14 cellular contexts compared by ENCODE assay signal in the genomic region with DNA sequence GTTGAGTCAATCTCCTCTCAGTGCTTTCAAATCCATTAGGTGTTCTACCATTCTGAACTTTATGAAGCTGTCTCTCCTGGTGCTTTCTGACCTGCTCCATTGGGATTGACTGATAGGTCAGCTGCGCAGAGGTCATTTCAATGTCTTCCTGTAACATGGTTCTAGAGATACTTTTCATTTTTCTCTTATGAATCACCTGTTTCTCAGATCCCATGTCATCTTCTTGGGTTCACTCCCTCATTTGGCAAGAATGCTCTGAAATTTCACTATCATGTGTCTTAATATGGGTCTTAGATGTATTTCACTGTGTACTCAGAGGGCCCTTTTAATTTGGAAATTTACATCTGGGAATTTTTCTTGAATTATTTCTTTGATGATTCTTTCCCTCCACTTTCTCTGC. TPM values are rescaled to one million over a fixed set of nuclear protein-coding genes. Genes with fewer than 3 reads are reported as not detected.
A peak's percentile ranks its signal among the peaks of the same experiment; 100 is the strongest.
DNase-seq lines count a peak whose midpoint lies in the region; FAIRE-seq and TF ChIP-seq lines count a peak whose summit lies in the region.
"Had no signal": no experiment of that assay in that cellular context is flagged by ENCODE, and none has a peak within 500 bp of the region (broad histone marks: within the 10 kb centered on the region; RNA-seq: fewer than 3 reads in every experiment).

No MANE protein-coding gene starts in this region.

- intact Hi-C loops in vagina (cut with DNase I): no loop called here

- in situ Hi-C loops in brain microvascular endothelial cell (cut with HindIII; ENCODE audit: low pct_ligation_motif_present, low sequenced_read_pairs): no loop called here

- peaks cover 7% of the 10 kb centered on the region for H3K9me3 Mint-ChIP-seq in mesothelial cell of epicardium

- no peaks in the 10 kb centered on the region for H3K4me1 ChIP-seq in vagina
- H3K4me1 ChIP-seq: BE2C, lower lobe of right lung had no signal

- no peaks in the 10 kb centered on the region for H3K27me3 Mint-ChIP-seq in mesothelial cell of epicardium (ENCODE audit: low read depth)

- H3K27ac Mint-ChIP-seq in mesothelial cell of epicardium: no peak overlapping the region

- no peak overlapping the region for H3K4me3 ChIP-seq in AG10803 (ENCODE audit: low read length)
- H3K4me3 ChIP-seq in brain microvascular endothelial cell (ENCODE audit: low read depth, low read length): no peak overlapping the region
- no peak overlapping the region for H3K4me3 ChIP-seq in vagina
- H3K4me3 ChIP-seq: K562, lower lobe of right lung had no signal

- H3K36me3 Mint-ChIP-seq in mesothelial cell of epicardium: no peaks in the 10 kb centered on the region

- peak; percentile 23 for FAIRE-seq in HTR-8/SVneo (lab: Jason Lieb, UNC)
- FAIRE-seq: K562 had no signal

- no peak overlapping the region for H3K4me3 Mint-ChIP-seq in mesothelial cell of epicardium

- H3K4me1 Mint-ChIP-seq in mesothelial cell of epicardium: no peaks in the 10 kb centered on the region

- H3K36me3 ChIP-seq in brain microvascular endothelial cell (replicated peaks): no peaks in the 10 kb centered on the region
- H3K36me3 ChIP-seq in vagina: no peaks in the 10 kb centered on the region
- H3K36me3 ChIP-seq: BE2C, lower lobe of right lung had no signal

- H3K27me3 ChIP-seq in brain microvascular endothelial cell (replicated peaks): no peaks in the 10 kb centered on the region
- no peaks in the 10 kb centered on the region for H3K27me3 ChIP-seq in vagina
- H3K27me3 ChIP-seq: BE2C had no signal

- no peaks in the 10 kb centered on the region for H3K9me3 ChIP-seq in vagina
- H3K9me3 ChIP-seq: BE2C, lower lobe of right lung had no signal

- no peak for TF ChIP-seq CTCF in AG10803 (conservative IDR thresholded peaks at IDR 0.05; ENCODE audit: low read length)
- no peak for TF ChIP-seq CTCF in brain microvascular endothelial cell (IDR thresholded peaks at IDR 0.05; ENCODE audit: low read depth, low read length, missing control alignments)
- TF ChIP-seq CTCF in vagina (IDR thresholded peaks at IDR 0.05): no peak
- TF ChIP-seq CTCF in mesothelial cell of epicardium (IDR thresholded peaks at IDR 0.05; ENCODE audit: unreplicated experiment): no peak

- peak overlapping the region; percentile 53 for H3K27ac ChIP-seq in brain microvascular endothelial cell
- H3K27ac ChIP-seq in vagina: no peak overlapping the region
- H3K27ac ChIP-seq: lower lobe of right lung had no signal

- TF ChIP-seq POLR2A in vagina (IDR thresholded peaks at IDR 0.05): no peak

- peak; percentile 67 for DNase-seq in AG10803 (ENCODE audit: low read depth)
- DNase-seq in HTR-8/SVneo (ENCODE audit: insufficient read length, low spot score): peak; percentile 86
- peak; percentile 53 for DNase-seq in brain microvascular endothelial cell
- DNase-seq in kidney tubule cell (ENCODE audit: low spot score): peak; percentile 85
- DNase-seq in vagina (ENCODE audit: extremely low spot score in 2 of 2): no peak
- DNase-seq in mesothelial cell of epicardium (ENCODE audit: low spot score in 2 of 2, unreplicated experiment in 2 of 2): no peak
- no peak for DNase-seq in cerebellum (ENCODE audit: low spot score)
- DNase-seq in NCI-H345 treated with DMSO at 0.1 percent for 48 hours (lab: John Stamatoyannopoulos, UW; ENCODE audit: unreplicated experiment): no peak
- DNase-seq: amniotic stem cell, BE2C, lower lobe of right lung, NCI-H187 treated with DMSO at 0.1 percent for 48 hours, occipital lobe had no signal

RNA-seq across cellular contexts. Expression of a gene that starts 13.8 kb away (rescaled TPM):
- 30.2 TPM for total RNA-seq in vagina
- 16.8 to 20.0 TPM (median 19.2 TPM) in 3 replicates for total RNA-seq in mesothelial cell of epicardium
- 20.1 TPM for total RNA-seq in cerebellum

Comparison
In these comparisons a context has a peak if more than half of its experiments do, and no peak if none do; other contexts are left out.
1. DNase-seq: peak in AG10803 (single experiment), HTR-8/SVneo (single experiment), brain microvascular endothelial cell (single experiment) and kidney tubule cell (single experiment); none in vagina (0 of 2), mesothelial cell of epicardium (0 of 2), cerebellum (single experiment) and NCI-H345 treated with DMSO at 0.1 percent for 48 hours (single experiment).